In the genomic region with DNA sequence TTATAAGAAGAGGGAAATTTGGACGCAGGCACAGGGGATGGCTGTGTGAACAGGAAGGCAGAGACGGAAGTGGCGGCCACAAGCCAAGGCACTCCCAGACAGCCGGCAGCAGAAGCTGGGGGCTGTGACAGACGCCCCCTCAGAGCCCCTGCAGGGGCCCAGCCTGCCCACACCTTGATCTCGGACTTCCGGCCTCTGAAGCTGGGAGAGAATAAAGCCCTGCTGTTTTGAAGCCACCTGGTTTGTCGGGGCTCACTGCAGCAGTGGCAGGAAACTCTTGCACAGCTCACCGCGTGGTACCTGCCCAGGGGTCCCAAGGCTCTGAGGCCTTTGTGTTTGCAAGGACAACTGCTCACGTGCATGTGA, we compare ENCODE assay signal across 15 cellular contexts. TPM values are rescaled to one million over a fixed set of nuclear protein-coding genes. Genes with fewer than 3 reads are reported as not detected.
A peak's percentile ranks its signal among the peaks of the same experiment; 100 is the strongest.
DNase-seq lines count a peak whose midpoint lies in the region; ATAC-seq and TF ChIP-seq lines count a peak whose summit lies in the region.
"Had no signal": no experiment of that assay in that cellular context is flagged by ENCODE, and none has a peak within 500 bp of the region (broad histone marks: within the 10 kb centered on the region; RNA-seq: fewer than 3 reads in every experiment).

No MANE protein-coding gene starts in this region.

- CTCF ChIA-PET in activated CD4-positive, alpha-beta memory T cell treated with anti-CD3 and anti-CD28 coated beads, Interleukin-2, amount 10 ng/mL, durations not matched to agents 7 days and 5 days (lab: Charles Lee) = no interaction called here

- no peaks in the 10 kb centered on the region for H3K9me3 Mint-ChIP-seq in CD4-positive, CD25-positive, alpha-beta regulatory T cell
- H3K9me3 Mint-ChIP-seq in activated CD4-positive, alpha-beta memory T cell treated with anti-CD3 and anti-CD28 coated beads, Interleukin-2, amount 10 ng/mL, durations not matched to agents 7 days and 5 days = no peaks in the 10 kb centered on the region
- H3K9me3 Mint-ChIP-seq in chondrocyte (ENCODE audit: low read depth) = no peaks in the 10 kb centered on the region

- no peaks in the 10 kb centered on the region for H3K36me3 ChIP-seq in CD4-positive, CD25-positive, alpha-beta regulatory T cell (ENCODE audit: control insufficient read depth, insufficient read depth, low read length)
- peaks cover 4% of the 10 kb centered on the region for H3K36me3 ChIP-seq in mesodermal cell (ENCODE audit: control insufficient read depth, insufficient read depth, low read length)
- H3K36me3 ChIP-seq in aorta (ENCODE audit: control insufficient read depth in 1 of 2, insufficient read depth in 2 of 2, low read length in 1 of 2) = no peaks in the 10 kb centered on the region
- H3K36me3 ChIP-seq: pancreas had no signal

- H3K4me3 ChIP-seq in CD4-positive, CD25-positive, alpha-beta regulatory T cell (ENCODE audit: low read depth, low read length) = no peak overlapping the region
- H3K4me3 ChIP-seq in GM12865 (ENCODE audit: low read depth, low read length) (no peak overlapping the region), mesodermal cell (ENCODE audit: extremely low read depth, insufficient read depth, low read length, poor library complexity, severe bottlenecking) (no peak overlapping the region), aorta (ENCODE audit: low read length in 2 of 2) (no peak overlapping the region)
- H3K4me3 ChIP-seq: pancreas, SK-N-MC had no signal

- peak overlapping the region in 2 of 3 donors; percentile 77 to 82 for H3K27ac Mint-ChIP-seq in CD4-positive, CD25-positive, alpha-beta regulatory T cell
- H3K27ac Mint-ChIP-seq in activated CD4-positive, alpha-beta memory T cell treated with anti-CD3 and anti-CD28 coated beads, Interleukin-2, amount 10 ng/mL, durations not matched to agents 7 days and 5 days = peak overlapping the region; percentile 3
- no peak overlapping the region for H3K27ac Mint-ChIP-seq in chondrocyte (ENCODE audit: unreplicated experiment)

- H3K4me1 Mint-ChIP-seq in CD4-positive, CD25-positive, alpha-beta regulatory T cell = peaks cover 0 to 25% (median 8%) of the 10 kb centered on the region in 4 donors
- peaks cover 11% of the 10 kb centered on the region for H3K4me1 Mint-ChIP-seq in activated CD4-positive, alpha-beta memory T cell treated with anti-CD3 and anti-CD28 coated beads, Interleukin-2, amount 10 ng/mL, durations not matched to agents 7 days and 5 days
- H3K4me1 Mint-ChIP-seq in chondrocyte (ENCODE audit: low read depth) = no peaks in the 10 kb centered on the region

- no peak overlapping the region for H3K27ac ChIP-seq in CD4-positive, CD25-positive, alpha-beta regulatory T cell (ENCODE audit: insufficient read depth, low read length, poor library complexity, severe bottlenecking)
- H3K27ac ChIP-seq in mesodermal cell (ENCODE audit: low read depth, low read length, severe bottlenecking) (peak overlapping the region; percentile 5), aorta (ENCODE audit: low read depth in 1 of 2, low read length in 2 of 2) (no peak overlapping the region)
- H3K27ac ChIP-seq: pancreas, SK-N-MC had no signal

- WGBS in mesodermal cell (ENCODE audit: insufficient coverage in 2 of 2), 2 experiments = 59 to 61% methylated on average over 10 to 11 of the region's 11 CpGs
- WGBS in aorta, 2 donors = 89 to 90% methylated on average over 11 of the region's 11 CpGs

- no peaks in the 10 kb centered on the region for H3K9me3 ChIP-seq in CD4-positive, CD25-positive, alpha-beta regulatory T cell (ENCODE audit: control insufficient read depth in 2 of 2, low read length in 2 of 2)
- H3K9me3 ChIP-seq in mesodermal cell (ENCODE audit: control insufficient read depth, low read length) (no peaks in the 10 kb centered on the region), aorta (ENCODE audit: control insufficient read depth, low read length) (no peaks in the 10 kb centered on the region)
- H3K9me3 ChIP-seq: pancreas had no signal

- POLR2A ChIA-PET in activated CD4-positive, alpha-beta memory T cell treated with anti-CD3 and anti-CD28 coated beads, Interleukin-2, amount 10 ng/mL, durations not matched to agents 7 days and 5 days (lab: Charles Lee) = no interaction called here

- H3K27me3 ChIP-seq in CD4-positive, CD25-positive, alpha-beta regulatory T cell (ENCODE audit: control insufficient read depth, insufficient read depth, low read length) = no peaks in the 10 kb centered on the region
- no peaks in the 10 kb centered on the region for H3K27me3 ChIP-seq in aorta (ENCODE audit: control insufficient read depth in 1 of 2, insufficient read depth in 2 of 2, low read length in 1 of 2)
- H3K27me3 ChIP-seq: pancreas had no signal

- peak in 1 of 3 donors; percentile 26 for DNase-seq in CD4-positive, CD25-positive, alpha-beta regulatory T cell
- peak; percentile 14 for DNase-seq in GM12865 (ENCODE audit: low read depth)
- DNase-seq in activated CD4-positive, alpha-beta memory T cell treated with anti-CD3 and anti-CD28 coated beads, Interleukin-2, amount 10 ng/mL, durations not matched to agents 7 days and 5 days = no peak
- no peak for DNase-seq in aorta
- no peak for DNase-seq in 8988T
- DNase-seq in chondrocyte (ENCODE audit: low spot score) = no peak
- DNase-seq: DMS153, hippocampal formation, NCI-H446, pancreas had no signal

- H3K4me3 Mint-ChIP-seq in CD4-positive, CD25-positive, alpha-beta regulatory T cell = peak overlapping the region; percentile 32 to 86 (median 81)
- H3K4me3 Mint-ChIP-seq in activated CD4-positive, alpha-beta memory T cell treated with anti-CD3 and anti-CD28 coated beads, Interleukin-2, amount 10 ng/mL, durations not matched to agents 7 days and 5 days = no peak overlapping the region
- no peak overlapping the region for H3K4me3 Mint-ChIP-seq in chondrocyte (ENCODE audit: unreplicated experiment)

- ATAC-seq in CD4-positive, CD25-positive, alpha-beta regulatory T cell (ENCODE audit: low read depth in 2 of 2) = peak; percentile 39 to 43
- ATAC-seq in aorta (ENCODE audit: low FRiP score) (no peak), HG03280 (IDR thresholded peaks at IDR 0.05; ENCODE audit: unreplicated experiment) (no peak)
- ATAC-seq: HCT116 had no signal

- H3K4me1 ChIP-seq in CD4-positive, CD25-positive, alpha-beta regulatory T cell (ENCODE audit: control insufficient read depth, insufficient read depth, low read length, poor library complexity, severe bottlenecking) = peaks cover 21% of the 10 kb centered on the region
- H3K4me1 ChIP-seq in mesodermal cell (ENCODE audit: control insufficient read depth, insufficient read depth, low read length, poor library complexity, severe bottlenecking) (peaks cover 18% of the 10 kb centered on the region), aorta (ENCODE audit: control insufficient read depth in 1 of 2, insufficient read depth in 2 of 2, low read length in 2 of 2) (no peaks in the 10 kb centered on the region)
- H3K4me1 ChIP-seq: pancreas had no signal

- intact Hi-C loops in aorta (cut with DNase I) = no loop called here

- H3K36me3 Mint-ChIP-seq in CD4-positive, CD25-positive, alpha-beta regulatory T cell = no peaks in the 10 kb centered on the region
- H3K36me3 Mint-ChIP-seq in activated CD4-positive, alpha-beta memory T cell treated with anti-CD3 and anti-CD28 coated beads, Interleukin-2, amount 10 ng/mL, durations not matched to agents 7 days and 5 days (ENCODE audit: low read depth) = no peaks in the 10 kb centered on the region
- no peaks in the 10 kb centered on the region for H3K36me3 Mint-ChIP-seq in chondrocyte (ENCODE audit: low read depth)

- TF ChIP-seq CTCF in GM12865 (IDR thresholded peaks at IDR 0.05; ENCODE audit: insufficient read depth, low read depth, low read length, missing control alignments) (no peak), chondrocyte (IDR thresholded peaks at IDR 0.05) (no peak)

- H3K27me3 Mint-ChIP-seq in CD4-positive, CD25-positive, alpha-beta regulatory T cell = no peaks in the 10 kb centered on the region
- no peaks in the 10 kb centered on the region for H3K27me3 Mint-ChIP-seq in activated CD4-positive, alpha-beta memory T cell treated with anti-CD3 and anti-CD28 coated beads, Interleukin-2, amount 10 ng/mL, durations not matched to agents 7 days and 5 days
- peaks cover 4% of the 10 kb centered on the region for H3K27me3 Mint-ChIP-seq in chondrocyte (ENCODE audit: low read depth)

RNA-seq across cellular contexts. Expression of gene MEGF6, which starts 13.7 kb away (rescaled TPM):
- 123 TPM for total RNA-seq in CD4-positive, CD25-positive, alpha-beta regulatory T cell
- polyA plus RNA-seq in CD4-positive, CD25-positive, alpha-beta regulatory T cell = 1 to 10 TPM; 4.7 to 9.8 (median 6.5) TPM
- 10 to 100 TPM; 15.6 to 20.2 TPM for total RNA-seq in activated CD4-positive, alpha-beta memory T cell treated with anti-CD3 and anti-CD28 coated beads, Interleukin-2, amount 10 ng/mL, durations not matched to agents 7 days and 5 days
- 17.0 TPM for polyA plus RNA-seq in mesodermal cell (2013, experiment 1 of 2)
- 16.3 TPM for polyA plus RNA-seq in mesodermal cell (2013, experiment 2 of 2)
- 100 to 1,000 TPM in 1 of 2 donors, 10 to 100 TPM in 1; 91.8 to 223 TPM for total RNA-seq in aorta
- polyA plus RNA-seq in aorta = 100 to 1,000 TPM in 1 of 2 donors, 10 to 100 TPM in 1; 53.7 to 332 TPM
- total RNA-seq in chondrocyte = 185 to 332 TPM (median 328 TPM) in 3 replicates

RNA-seq across cellular contexts. Expression of gene TPRG1L, which starts 27.2 kb away (rescaled TPM):
- 26.9 TPM for total RNA-seq in CD4-positive, CD25-positive, alpha-beta regulatory T cell
- 10 to 100 TPM; 34.3 to 35.9 (median 35.1) TPM for polyA plus RNA-seq in CD4-positive, CD25-positive, alpha-beta regulatory T cell
- 10 to 100 TPM; 15.9 to 17.3 TPM for total RNA-seq in activated CD4-positive, alpha-beta memory T cell treated with anti-CD3 and anti-CD28 coated beads, Interleukin-2, amount 10 ng/mL, durations not matched to agents 7 days and 5 days
- polyA plus RNA-seq in mesodermal cell (2013, experiment 1 of 2) = 31.7 TPM
- 26.3 TPM for polyA plus RNA-seq in mesodermal cell (2013, experiment 2 of 2)
- total RNA-seq in aorta (10 to 100 TPM; 35.4 to 39.0 TPM), chondrocyte (52.5 to 53.7 TPM (median 53.6 TPM) in 3 replicates)
- 10 to 100 TPM; 42.0 to 51.0 TPM for polyA plus RNA-seq in aorta

RNA-seq across cellular contexts. Expression of gene WRAP73, which starts 52.3 kb away (rescaled TPM):
- 37.1 TPM for total RNA-seq in CD4-positive, CD25-positive, alpha-beta regulatory T cell
- polyA plus RNA-seq in CD4-positive, CD25-positive, alpha-beta regulatory T cell = 10 to 100 TPM; 27.9 to 36.5 (median 33.2) TPM
- 10 to 100 TPM; 34.7 to 38.9 TPM for total RNA-seq in activated CD4-positive, alpha-beta memory T cell treated with anti-CD3 and anti-CD28 coated beads, Interleukin-2, amount 10 ng/mL, durations not matched to agents 7 days and 5 days
- polyA plus RNA-seq in mesodermal cell (2013, experiment 1 of 2) = 25.4 TPM
- polyA plus RNA-seq in mesodermal cell (2013, experiment 2 of 2) = 19.7 TPM
- total RNA-seq in aorta = 10 to 100 TPM; 10.6 to 17.4 TPM
- 10 to 100 TPM in 1 of 2 donors, 1 to 10 TPM in 1; 5.8 to 27.8 TPM for polyA plus RNA-seq in aorta
- total RNA-seq in chondrocyte = 12.6 to 17.6 TPM (median 15.5 TPM) in 3 replicates

RNA-seq across cellular contexts. Expression of gene TP73, which starts 54.7 kb away (rescaled TPM):
- total RNA-seq in CD4-positive, CD25-positive, alpha-beta regulatory T cell = not detected
- under 1 TPM in 2 of 4 donors, not detected in 2; 0.08 to 0.12 TPM for polyA plus RNA-seq in CD4-positive, CD25-positive, alpha-beta regulatory T cell
- total RNA-seq in activated CD4-positive, alpha-beta memory T cell treated with anti-CD3 and anti-CD28 coated beads, Interleukin-2, amount 10 ng/mL, durations not matched to agents 7 days and 5 days = 1 to 10 TPM; 2.0 to 2.6 TPM
- polyA plus RNA-seq in mesodermal cell (2013, experiment 1 of 2) = not detected
- polyA plus RNA-seq in mesodermal cell (2013, experiment 2 of 2) = 0.10 TPM
- total RNA-seq in aorta (under 1 TPM in 1 of 2 donors, not detected in 1; 0.18 TPM), chondrocyte (0.05 to 0.58 TPM in 2 of 3 replicates, not detected in the other)
- polyA plus RNA-seq in aorta = under 1 TPM in 1 of 2 donors, not detected in 1; 0.38 TPM
- total RNA-seq: dermis microvascular lymphatic vessel endothelial cell had no signal

Comparison
In these comparisons a context has a peak if more than half of its experiments do, and no peak if none do; other contexts are left out.
1. ATAC-seq: peak in CD4-positive, CD25-positive, alpha-beta regulatory T cell (2 of 2); none in aorta (single experiment) and HG03280 (single experiment).
2. H3K4me3 Mint-ChIP-seq: peak in CD4-positive, CD25-positive, alpha-beta regulatory T cell (4 of 4); none in activated CD4-positive, alpha-beta memory T cell treated with anti-CD3 and anti-CD28 coated beads, Interleukin-2, amount 10 ng/mL, durations not matched to agents 7 days and 5 days (single experiment) and chondrocyte (single experiment).